34 cellular contexts compared by ENCODE assay signal in the genomic region with DNA sequence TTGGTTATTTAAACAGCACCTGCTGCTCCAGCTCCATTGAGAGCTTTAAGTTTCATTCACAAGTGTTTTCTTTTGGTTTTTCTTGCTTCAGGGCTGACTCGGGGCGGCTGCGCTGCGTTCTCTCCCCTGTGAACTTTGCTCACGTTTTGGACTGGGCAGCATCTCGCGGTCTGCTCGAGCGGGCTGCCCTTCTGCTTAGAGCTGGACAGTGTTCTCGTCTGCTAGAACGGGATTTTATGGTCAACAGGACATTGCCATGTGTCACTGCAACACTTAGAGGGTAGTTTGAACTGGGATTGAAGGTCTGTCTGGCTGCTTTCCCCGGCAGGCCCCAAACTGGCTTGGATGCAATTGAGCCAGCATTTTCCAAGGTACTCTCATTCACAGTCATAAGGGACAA. TPM values are rescaled to one million over a fixed set of nuclear protein-coding genes. Genes with fewer than 3 reads are reported as not detected.
A peak's percentile ranks its signal among the peaks of the same experiment; 100 is the strongest.
DNase-seq lines count a peak whose midpoint lies in the region; ATAC-seq and TF ChIP-seq lines count a peak whose summit lies in the region.
"Had no signal": no experiment of that assay in that cellular context is flagged by ENCODE, and none has a peak within 500 bp of the region (broad histone marks: within the 10 kb centered on the region; RNA-seq: fewer than 3 reads in every experiment).

No MANE protein-coding gene starts in this region.

- no peak overlapping the region for H3K4me3 ChIP-seq in GM23338
- no peak overlapping the region; the same call in 1 of the 2 replicates for H3K4me3 ChIP-seq in SJCRH30
- no peak overlapping the region for H3K4me3 ChIP-seq in brain microvascular endothelial cell (ENCODE audit: low read depth, low read length)
- H3K4me3 ChIP-seq: BLaER1, heart right ventricle, stomach, transverse colon had no signal

- no peaks in the 10 kb centered on the region for H3K79me2 ChIP-seq in GM23338 (replicated peaks; ENCODE audit: insufficient read depth)

- peaks cover 5% of the 10 kb centered on the region for H3K27me3 Mint-ChIP-seq in GM23338 (ENCODE audit: insufficient read depth, low read depth, poor library complexity)

- no peak for TF ChIP-seq CTCF in GM23338 (conservative IDR thresholded peaks at IDR 0.05; ENCODE audit: low read depth in 2 of 2)
- TF ChIP-seq CTCF in brain microvascular endothelial cell (IDR thresholded peaks at IDR 0.05; ENCODE audit: low read depth, low read length, missing control alignments), result no peak

- no peak for ATAC-seq in GM23338
- ATAC-seq in HG02973 (IDR thresholded peaks at IDR 0.05; ENCODE audit: unreplicated experiment), result no peak
- ATAC-seq: activated CD8-positive, alpha-beta T cell treated with anti-CD3 and anti-CD28 coated beads for 36 hours; esophagus mucosa; foreskin keratinocyte; heart right ventricle had no signal

- H2AFZ ChIP-seq in GM23338, result peak overlapping the region; percentile 73; the same call in 1 of the 2 replicates

- no peaks in the 10 kb centered on the region; the same call in 2 of the 3 replicates for H3K9me3 Mint-ChIP-seq in GM23338
- H3K9me3 Mint-ChIP-seq: activated CD8-positive, alpha-beta T cell treated with anti-CD3 and anti-CD28 coated beads for 36 hours; central memory CD8-positive, alpha-beta T cell; dendritic cell treated with granulocyte-macrophage colony-stimulating factor and Interleukin-4, amounts not matched to agents 40 ng/mL and 50 ng/mL, for 4 days; endodermal cell; HFFc6; T-helper 1 cell treated with Interleukin-12 subunit alpha and Interleukin-12 subunit beta and Interleukin-4 antibody, amounts not matched to agents 30 μg/mL and 1 μg/mL, for 36 hours had no signal

- H3K36me3 ChIP-seq in GM23338 (ENCODE audit: insufficient read depth), result no peaks in the 10 kb centered on the region
- H3K36me3 ChIP-seq in SJCRH30, result no peaks in the 10 kb centered on the region
- H3K36me3 ChIP-seq in brain microvascular endothelial cell (replicated peaks), result no peaks in the 10 kb centered on the region
- H3K36me3 ChIP-seq: BLaER1, heart right ventricle, stomach, transverse colon had no signal

- no peaks in the 10 kb centered on the region for H3K36me3 Mint-ChIP-seq in GM23338 (ENCODE audit: low read depth)
- H3K36me3 Mint-ChIP-seq: activated naive CD8-positive, alpha-beta T cell had no signal

- H3K9me3 ChIP-seq in SJCRH30 (replicated peaks), result no peaks in the 10 kb centered on the region
- H3K9me3 ChIP-seq: BLaER1, heart right ventricle, SK-N-SH, stomach, transverse colon had no signal

- peaks cover 45% of the 10 kb centered on the region for H3K4me1 Mint-ChIP-seq in GM23338

- in situ Hi-C loops in brain microvascular endothelial cell (cut with HindIII; ENCODE audit: low pct_ligation_motif_present, low sequenced_read_pairs), result no loop called here

- no peaks in the 10 kb centered on the region for H4K20me1 ChIP-seq in GM23338 (replicated peaks; ENCODE audit: insufficient read depth)
- H4K20me1 ChIP-seq: BLaER1 had no signal

- H3K4me1 ChIP-seq in GM23338 (ENCODE audit: insufficient read depth) (peaks cover 47% of the 10 kb centered on the region), SJCRH30 (peaks cover 6% of the 10 kb centered on the region; the same call in 1 of the 2 replicates)
- H3K4me1 ChIP-seq: foreskin keratinocyte had no signal

- no peaks in the 10 kb centered on the region for H3F3A ChIP-seq in GM23338 (replicated peaks; ENCODE audit: low read depth)

- no peak overlapping the region for H3K4me3 Mint-ChIP-seq in GM23338
- H3K4me3 Mint-ChIP-seq: activated CD8-positive, alpha-beta T cell treated with anti-CD3 and anti-CD28 coated beads for 36 hours; activated naive CD8-positive, alpha-beta T cell; central memory CD8-positive, alpha-beta T cell; dendritic cell treated with granulocyte-macrophage colony-stimulating factor and Interleukin-4, amounts not matched to agents 40 ng/mL and 50 ng/mL, for 4 days; endodermal cell; HFFc6; T-helper 1 cell treated with Interleukin-12 subunit alpha and Interleukin-12 subunit beta and Interleukin-4 antibody, amounts not matched to agents 30 μg/mL and 1 μg/mL, for 36 hours had no signal

- peak overlapping the region; percentile 46; the same call in 1 of the 2 replicates for H3K27ac ChIP-seq in GM23338 (ENCODE audit: low read depth)
- no peak overlapping the region for H3K27ac ChIP-seq in SJCRH30
- no peak overlapping the region for H3K27ac ChIP-seq in brain microvascular endothelial cell
- H3K27ac ChIP-seq: BLaER1, foreskin keratinocyte, heart right ventricle, HL-60, stomach, transverse colon had no signal

- no peaks in the 10 kb centered on the region for H3K9me2 ChIP-seq in GM23338 (ENCODE audit: insufficient read depth)
- H3K9me2 ChIP-seq: SK-N-SH had no signal

- H3K27me3 ChIP-seq in GM23338 (ENCODE audit: insufficient read depth), result peaks cover 5% of the 10 kb centered on the region
- peaks cover 9% of the 10 kb centered on the region for H3K27me3 ChIP-seq in SJCRH30
- H3K27me3 ChIP-seq in brain microvascular endothelial cell (replicated peaks), result peaks cover 4% of the 10 kb centered on the region

- DNase-seq in GM23338 (ENCODE audit: low spot score) (peak; percentile 18), SJCRH30 (peak; percentile 20 to 51), left kidney (ENCODE audit: low read depth, low spot score) (peak; percentile 41), retina (peak; percentile 42), brain microvascular endothelial cell (no peak), NCI-H1105 (lab: John Stamatoyannopoulos, UW) (no peak)
- DNase-seq: activated CD4-positive, CD25-positive, alpha-beta regulatory T cell treated with anti-CD3 and anti-CD28 coated beads, Interleukin-2, amount 50 U/mL, for 72 hours; activated CD8-positive, alpha-beta T cell treated with anti-CD3 and anti-CD28 coated beads for 36 hours; activated effector memory CD4-positive, alpha-beta T cell treated with Interleukin-2 at 50 U/mL for 16 hours; activated T-cell treated with anti-CD3 and anti-CD28 coated beads for 4 hours; aorta; DMS153; endodermal cell; foreskin keratinocyte; heart right ventricle; HFFc6; Karpas-422; NCI-H146; NCI-H2171 treated with DMSO at 0.1 percent for 48 hours; NCI-H524; occipital lobe; SK-N-SH; small intestine; stimulated activated CD4-positive, alpha-beta T cell treated with anti-CD3 and anti-CD28 coated beads, Interleukin-1b, Interleukin-23, amount 100 ng/mL, for 48 hours; stomach; transverse colon had no signal

- H3K4me2 ChIP-seq in GM23338, result peak overlapping the region; percentile 46; the same call in 1 of the 2 replicates
- H3K4me2 ChIP-seq: BLaER1, SK-N-SH had no signal

- H3K27ac Mint-ChIP-seq in GM23338, result no peak overlapping the region
- H3K27ac Mint-ChIP-seq: activated CD8-positive, alpha-beta T cell treated with anti-CD3 and anti-CD28 coated beads for 36 hours; activated naive CD8-positive, alpha-beta T cell; dendritic cell treated with granulocyte-macrophage colony-stimulating factor and Interleukin-4, amounts not matched to agents 40 ng/mL and 50 ng/mL, for 4 days; endodermal cell; HFFc6; T-helper 1 cell treated with Interleukin-12 subunit alpha and Interleukin-12 subunit beta and Interleukin-4 antibody, amounts not matched to agents 30 μg/mL and 1 μg/mL, for 36 hours had no signal

TF ChIP-seq in GM23338, 12 proteins besides CTCF, POLR2A, EP300 and RAD21:
- TF ChIP-seq, protein P1, sequence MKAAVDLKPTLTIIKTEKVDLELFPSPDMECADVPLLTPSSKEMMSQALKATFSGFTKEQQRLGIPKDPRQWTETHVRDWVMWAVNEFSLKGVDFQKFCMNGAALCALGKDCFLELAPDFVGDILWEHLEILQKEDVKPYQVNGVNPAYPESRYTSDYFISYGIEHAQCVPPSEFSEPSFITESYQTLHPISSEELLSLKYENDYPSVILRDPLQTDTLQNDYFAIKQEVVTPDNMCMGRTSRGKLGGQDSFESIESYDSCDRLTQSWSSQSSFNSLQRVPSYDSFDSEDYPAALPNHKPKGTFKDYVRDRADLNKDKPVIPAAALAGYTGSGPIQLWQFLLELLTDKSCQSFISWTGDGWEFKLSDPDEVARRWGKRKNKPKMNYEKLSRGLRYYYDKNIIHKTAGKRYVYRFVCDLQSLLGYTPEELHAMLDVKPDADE (IDR thresholded peaks at IDR 0.05), result no peak
- TF ChIP-seq CREB1 (CRISPR knock-in tag; IDR thresholded peaks at IDR 0.05; ENCODE audit: low read depth) (no peak), ZNF331 (CRISPR knock-in tag; IDR thresholded peaks at IDR 0.05; ENCODE audit: low read depth) (no peak), EZH2 (IDR thresholded peaks at IDR 0.05; ENCODE audit: low read depth, unreplicated experiment) (no peak), STAT1 (IDR thresholded peaks at IDR 0.05; ENCODE audit: unreplicated experiment) (no peak)
- TF ChIP-seq, protein P2, sequence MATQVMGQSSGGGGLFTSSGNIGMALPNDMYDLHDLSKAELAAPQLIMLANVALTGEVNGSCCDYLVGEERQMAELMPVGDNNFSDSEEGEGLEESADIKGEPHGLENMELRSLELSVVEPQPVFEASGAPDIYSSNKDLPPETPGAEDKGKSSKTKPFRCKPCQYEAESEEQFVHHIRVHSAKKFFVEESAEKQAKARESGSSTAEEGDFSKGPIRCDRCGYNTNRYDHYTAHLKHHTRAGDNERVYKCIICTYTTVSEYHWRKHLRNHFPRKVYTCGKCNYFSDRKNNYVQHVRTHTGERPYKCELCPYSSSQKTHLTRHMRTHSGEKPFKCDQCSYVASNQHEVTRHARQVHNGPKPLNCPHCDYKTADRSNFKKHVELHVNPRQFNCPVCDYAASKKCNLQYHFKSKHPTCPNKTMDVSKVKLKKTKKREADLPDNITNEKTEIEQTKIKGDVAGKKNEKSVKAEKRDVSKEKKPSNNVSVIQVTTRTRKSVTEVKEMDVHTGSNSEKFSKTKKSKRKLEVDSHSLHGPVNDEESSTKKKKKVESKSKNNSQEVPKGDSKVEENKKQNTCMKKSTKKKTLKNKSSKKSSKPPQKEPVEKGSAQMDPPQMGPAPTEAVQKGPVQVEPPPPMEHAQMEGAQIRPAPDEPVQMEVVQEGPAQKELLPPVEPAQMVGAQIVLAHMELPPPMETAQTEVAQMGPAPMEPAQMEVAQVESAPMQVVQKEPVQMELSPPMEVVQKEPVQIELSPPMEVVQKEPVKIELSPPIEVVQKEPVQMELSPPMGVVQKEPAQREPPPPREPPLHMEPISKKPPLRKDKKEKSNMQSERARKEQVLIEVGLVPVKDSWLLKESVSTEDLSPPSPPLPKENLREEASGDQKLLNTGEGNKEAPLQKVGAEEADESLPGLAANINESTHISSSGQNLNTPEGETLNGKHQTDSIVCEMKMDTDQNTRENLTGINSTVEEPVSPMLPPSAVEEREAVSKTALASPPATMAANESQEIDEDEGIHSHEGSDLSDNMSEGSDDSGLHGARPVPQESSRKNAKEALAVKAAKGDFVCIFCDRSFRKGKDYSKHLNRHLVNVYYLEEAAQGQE (IDR thresholded peaks at IDR 0.05; ENCODE audit: unreplicated experiment), result no peak
TF ChIP-seq in GM23338: peak in this region for 0.

RNA-seq across cellular contexts. Expression of a gene that starts 57.7 kb away (rescaled TPM):
- total RNA-seq in GM23338 (2014; rRNA removed; shearing (Covaris generic)), result 53.3 and 83.8 TPM in 2 replicates
- polyA plus RNA-seq in GM23338 (2016; fragmentation: Nextera tagmentation; extraction: Ambion mirVana), result 113 and 119 TPM in 2 replicates
- 119 and 124 TPM in 2 replicates for total RNA-seq in SJCRH30 (2014; rRNA removed; shearing (Covaris generic))

Comparison
In these comparisons a context has a peak if more than half of its experiments do, and no peak if none do; other contexts are left out.
1. DNase-seq: peak in GM23338 (single experiment), SJCRH30 (2 of 2), left kidney (single experiment) and retina (single experiment); none in brain microvascular endothelial cell (single experiment) and NCI-H1105 (single experiment).